Comparison of ENCODE assay signal across 8 cellular contexts in the genomic region with DNA sequence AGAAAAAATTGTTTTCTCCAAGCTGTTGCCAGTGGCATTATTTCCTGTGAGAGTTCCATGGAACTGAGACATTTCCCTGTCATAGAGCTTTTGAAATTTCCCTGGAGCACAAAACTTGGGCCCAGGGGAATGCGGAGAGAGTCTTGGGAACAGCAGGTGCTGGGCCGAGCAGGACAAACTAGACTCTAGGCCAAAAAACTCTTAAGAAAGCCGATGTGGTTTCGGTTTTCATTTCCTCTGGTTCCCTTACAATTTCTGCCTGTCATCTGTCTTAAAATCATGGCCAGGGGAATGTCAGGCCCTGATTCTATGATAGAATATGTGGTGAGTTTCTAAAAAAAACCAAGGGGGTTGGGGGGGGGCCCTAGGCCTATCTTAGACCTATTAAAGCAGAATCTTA. TPM values are rescaled to one million over a fixed set of nuclear protein-coding genes. Genes with fewer than 3 reads are reported as not detected.
A peak's percentile ranks its signal among the peaks of the same experiment; 100 is the strongest.
DNase-seq lines count a peak whose midpoint lies in the region; ATAC-seq, FAIRE-seq and TF ChIP-seq lines count a peak whose summit lies in the region.

No MANE protein-coding gene starts in this region.

- ATAC-seq in stimulated activated naive CD8-positive, alpha-beta T cell treated with anti-CD3 and anti-CD28 coated beads, Interleukin-15, Interleukin-2, amounts not matched to agents 100 U/mL and 50 U/mL, for 24 hours: no peak
- ATAC-seq in HG03159 (IDR thresholded peaks at IDR 0.05; ENCODE audit: unreplicated experiment): no peak

- H3K79me2 ChIP-seq in H9 (ENCODE audit: insufficient read depth, low read length): no peaks in the 10 kb centered on the region

- peaks cover 46% of the 10 kb centered on the region for H3K4me1 Mint-ChIP-seq in stimulated activated naive CD8-positive, alpha-beta T cell treated with anti-CD3 and anti-CD28 coated beads, Interleukin-15, Interleukin-2, amounts not matched to agents 100 ng/mL and 50 ng/mL, for 24 hours (ENCODE audit: low read depth)
- H3K4me1 Mint-ChIP-seq in activated CD4-positive, alpha-beta memory T cell treated with anti-CD3 and anti-CD28 coated beads, Interleukin-2, amount 10 ng/mL, durations not matched to agents 7 days and 5 days: peaks cover 56% of the 10 kb centered on the region
- H3K4me1 Mint-ChIP-seq in H9: peaks cover 6 to 10% of the 10 kb centered on the region in 2 experiments; a peak in 3 of 4 replicates

- H2BK120ac ChIP-seq in H9 (ENCODE audit: low read depth, low read length, poor library complexity, severe bottlenecking): no peak overlapping the region

- no peak overlapping the region for H4K91ac ChIP-seq in H9 (ENCODE audit: insufficient read length, low read depth, low read length)

- no peaks in the 10 kb centered on the region for H3K9me3 Mint-ChIP-seq in stimulated activated naive CD8-positive, alpha-beta T cell treated with anti-CD3 and anti-CD28 coated beads, Interleukin-15, Interleukin-2, amounts not matched to agents 100 ng/mL and 50 ng/mL, for 24 hours
- H3K9me3 Mint-ChIP-seq in activated CD4-positive, alpha-beta memory T cell treated with anti-CD3 and anti-CD28 coated beads, Interleukin-2, amount 10 ng/mL, durations not matched to agents 7 days and 5 days: no peaks in the 10 kb centered on the region
- H3K9me3 Mint-ChIP-seq in H9: no peaks in the 10 kb centered on the region; a peak in 2 of 5 replicates

- no peak for TF ChIP-seq CTCF in kidney (IDR thresholded peaks at IDR 0.05; ENCODE audit: borderline replicate concordance, extremely low read depth, insufficient read depth)
- TF ChIP-seq CTCF in H9 (conservative IDR thresholded peaks at IDR 0.05): no peak

- peak overlapping the region; percentile 74 for H3K4me3 Mint-ChIP-seq in stimulated activated naive CD8-positive, alpha-beta T cell treated with anti-CD3 and anti-CD28 coated beads, Interleukin-15, Interleukin-2, amounts not matched to agents 100 ng/mL and 50 ng/mL, for 24 hours
- H3K4me3 Mint-ChIP-seq in activated CD4-positive, alpha-beta memory T cell treated with anti-CD3 and anti-CD28 coated beads, Interleukin-2, amount 10 ng/mL, durations not matched to agents 7 days and 5 days: peak overlapping the region; percentile 67
- H3K4me3 Mint-ChIP-seq in H9: no peak overlapping the region

- H3K79me1 ChIP-seq in H9 (ENCODE audit: insufficient read depth, low read depth, low read length, poor library complexity, severe bottlenecking): no peaks in the 10 kb centered on the region

- no peak overlapping the region for H4K5ac ChIP-seq in H9 (ENCODE audit: insufficient read length, low read depth, low read length)

- no peak overlapping the region for H2BK12ac ChIP-seq in H9 (ENCODE audit: insufficient read length, low read depth, low read length)

- H3K9ac ChIP-seq in kidney (ENCODE audit: low read length in 2 of 2): no peak overlapping the region
- no peak overlapping the region for H3K9ac ChIP-seq in H9 (ENCODE audit: extremely low read depth, insufficient read length, low read length)

- H3K27ac ChIP-seq in muscle layer of duodenum (ENCODE audit: low read length) (peak overlapping the region; percentile 84), kidney (ENCODE audit: low read depth in 2 of 2, low read length in 2 of 2) (peak overlapping the region in 1 of 2 donors; percentile 11), H9 (ENCODE audit: insufficient read length, low read depth, low read length) (no peak overlapping the region)

- no peak for DNase-seq in stimulated activated naive CD8-positive, alpha-beta T cell treated with anti-CD3 and anti-CD28 coated beads, Interleukin-15, Interleukin-2, amounts not matched to agents 100 U/mL and 50 U/mL, for 24 hours
- DNase-seq in activated CD4-positive, alpha-beta memory T cell treated with anti-CD3 and anti-CD28 coated beads, Interleukin-2, amount 10 ng/mL, durations not matched to agents 7 days and 5 days: no peak
- no peak for DNase-seq in kidney
- no peak for DNase-seq in AG20443 (ENCODE audit: low spot score)
- no peak for DNase-seq in H9

- POLR2A ChIA-PET in activated CD4-positive, alpha-beta memory T cell treated with anti-CD3 and anti-CD28 coated beads, Interleukin-2, amount 10 ng/mL, durations not matched to agents 7 days and 5 days (lab: Charles Lee): interaction anchor here (1.2 to 5.9 kb wide), 8 partner anchors 10 to 168 kb away, joined by 3 to 29 read pairs (median 6); a partner anchor contains a TSS

- H3K27me3 ChIP-seq in muscle layer of duodenum (ENCODE audit: low read depth, low read length): no peaks in the 10 kb centered on the region
- H3K27me3 ChIP-seq in H9 (ENCODE audit: insufficient read depth, low read length): no peaks in the 10 kb centered on the region

- no peaks in the 10 kb centered on the region for H3K9me3 ChIP-seq in muscle layer of duodenum (ENCODE audit: control insufficient read depth in 1 of 2, low read length in 2 of 2)
- no peaks in the 10 kb centered on the region for H3K9me3 ChIP-seq in kidney (ENCODE audit: control insufficient read depth in 1 of 2, low read length in 2 of 2)
- H3K9me3 ChIP-seq in H9 (ENCODE audit: control insufficient read depth, low read depth, low read length): no peaks in the 10 kb centered on the region

- H3K36me3 Mint-ChIP-seq in stimulated activated naive CD8-positive, alpha-beta T cell treated with anti-CD3 and anti-CD28 coated beads, Interleukin-15, Interleukin-2, amounts not matched to agents 100 ng/mL and 50 ng/mL, for 24 hours (ENCODE audit: low read depth): peaks cover 50% of the 10 kb centered on the region
- peaks cover 45% of the 10 kb centered on the region for H3K36me3 Mint-ChIP-seq in activated CD4-positive, alpha-beta memory T cell treated with anti-CD3 and anti-CD28 coated beads, Interleukin-2, amount 10 ng/mL, durations not matched to agents 7 days and 5 days (ENCODE audit: low read depth)
- peaks cover 9 to 33% (median 22%) of the 10 kb centered on the region in 3 experiments for H3K36me3 Mint-ChIP-seq in H9 (ENCODE audit: insufficient read depth in 1 of 3, low read depth in 3 of 3)

- intact Hi-C loops in kidney (cut with DNase I): no loop called here

- FAIRE-seq in kidney (lab: Jason Lieb, UNC): no peak

- CTCF ChIA-PET in activated CD4-positive, alpha-beta memory T cell treated with anti-CD3 and anti-CD28 coated beads, Interleukin-2, amount 10 ng/mL, durations not matched to agents 7 days and 5 days (lab: Charles Lee): interaction anchor here (0.8 to 1.9 kb wide), 6 partner anchors 22 to 329 kb away, joined by 3 to 12 read pairs (median 6); a partner anchor contains a TSS

- H3K4me2 ChIP-seq in H9 (ENCODE audit: insufficient read depth, insufficient read length, low read length): no peak overlapping the region

- H2BK20ac ChIP-seq in H9 (ENCODE audit: low read depth, low read length, poor library complexity, severe bottlenecking): no peak overlapping the region

- no peak overlapping the region for H4K8ac ChIP-seq in H9 (replicated peaks; ENCODE audit: insufficient read length, low read depth, low read length)

- H3K4me1 ChIP-seq in muscle layer of duodenum (ENCODE audit: control insufficient read depth in 1 of 2, insufficient read depth in 2 of 2, low read length in 2 of 2) (peaks cover 11 to 57% of the 10 kb centered on the region in 2 donors), kidney (ENCODE audit: control insufficient read depth in 1 of 2, insufficient read depth in 1 of 2, low read depth in 1 of 2, low read length in 2 of 2) (peaks cover 9 to 27% of the 10 kb centered on the region in 2 donors), H9 (ENCODE audit: insufficient read depth, low read length) (0 out of 2 replicates have a peak, but pooled peaks cover 2% of the 10 kb centered on the region)

- H3T11ph ChIP-seq in H9 (ENCODE audit: low read length): no peak overlapping the region

- H2AK5ac ChIP-seq in H9 (ENCODE audit: insufficient read length, low read length): no peak overlapping the region

- H3K23me2 ChIP-seq in H9 (ENCODE audit: insufficient read length, low read depth, low read length, poor library complexity, severe bottlenecking): peaks cover 6% of the 10 kb centered on the region

- H3K14ac ChIP-seq in H9 (ENCODE audit: insufficient read depth, low read length): no peak overlapping the region

- H3K4me3 ChIP-seq in muscle layer of duodenum (ENCODE audit: low read depth in 1 of 2, low read length in 2 of 2): peak overlapping the region in 1 of 2 donors; percentile 30
- no peak overlapping the region for H3K4me3 ChIP-seq in kidney (ENCODE audit: low read length in 2 of 2)

- H3K36me3 ChIP-seq in muscle layer of duodenum (ENCODE audit: control insufficient read depth in 1 of 2, insufficient read depth in 2 of 2, low read length in 2 of 2): peaks cover 24 to 32% of the 10 kb centered on the region in 2 donors
- H3K36me3 ChIP-seq in kidney (ENCODE audit: control insufficient read depth in 1 of 2, insufficient read depth in 2 of 2, low read length in 2 of 2): peaks cover 13 to 19% of the 10 kb centered on the region in 2 donors

- no CpG with 5 or more reads among the region's 4 CpGs for WGBS in H9 (ENCODE audit: extremely low coverage, insufficient read length, low lambda C conversion rate)

- H4K20me1 ChIP-seq in H9 (ENCODE audit: control insufficient read depth, insufficient read depth, insufficient read length): no peaks in the 10 kb centered on the region

- no peak overlapping the region for H3K4ac ChIP-seq in H9 (ENCODE audit: low read depth, low read length)

- H3K56ac ChIP-seq in H9 (ENCODE audit: insufficient read length, low read depth, low read length): no peak overlapping the region

- no peak overlapping the region for H2BK15ac ChIP-seq in H9 (ENCODE audit: low read depth, low read length)

- no peak overlapping the region for H2BK5ac ChIP-seq in H9 (ENCODE audit: insufficient read length, low read length)

- no peak overlapping the region for H3K18ac ChIP-seq in H9 (ENCODE audit: insufficient read length, low read depth, low read length)

- H3K27me3 Mint-ChIP-seq in stimulated activated naive CD8-positive, alpha-beta T cell treated with anti-CD3 and anti-CD28 coated beads, Interleukin-15, Interleukin-2, amounts not matched to agents 100 ng/mL and 50 ng/mL, for 24 hours: no peaks in the 10 kb centered on the region
- no peaks in the 10 kb centered on the region for H3K27me3 Mint-ChIP-seq in activated CD4-positive, alpha-beta memory T cell treated with anti-CD3 and anti-CD28 coated beads, Interleukin-2, amount 10 ng/mL, durations not matched to agents 7 days and 5 days
- no peaks in the 10 kb centered on the region for H3K27me3 Mint-ChIP-seq in H9 (ENCODE audit: low read depth)

- no peak overlapping the region for H3K23ac ChIP-seq in H9 (ENCODE audit: insufficient read length, low read depth, low read length)

- no peak overlapping the region for H2AFZ ChIP-seq in H9 (ENCODE audit: low read length)

- H3K27ac Mint-ChIP-seq in stimulated activated naive CD8-positive, alpha-beta T cell treated with anti-CD3 and anti-CD28 coated beads, Interleukin-15, Interleukin-2, amounts not matched to agents 100 ng/mL and 50 ng/mL, for 24 hours: peak overlapping the region; percentile 95
- peak overlapping the region; percentile 93 for H3K27ac Mint-ChIP-seq in activated CD4-positive, alpha-beta memory T cell treated with anti-CD3 and anti-CD28 coated beads, Interleukin-2, amount 10 ng/mL, durations not matched to agents 7 days and 5 days
- H3K27ac Mint-ChIP-seq in H9: no peak overlapping the region

RNA-seq across cellular contexts. Expression of a gene that starts 4.6 kb away (rescaled TPM):
- total RNA-seq in activated CD4-positive, alpha-beta memory T cell treated with anti-CD3 and anti-CD28 coated beads, Interleukin-2, amount 10 ng/mL, durations not matched to agents 7 days and 5 days: 10 to 100 TPM; 78.9 to 82.1 TPM
- total RNA-seq in kidney (89.9 TPM), H9 (2021) (92.0 and 92.3 TPM in 2 replicates)
- 71.2 TPM for polyA plus RNA-seq in kidney (ENCODE audit: insufficient read depth, low read depth, low replicate concordance)

RNA-seq across cellular contexts. Expression of a gene that starts 4.8 kb away (rescaled TPM):
- total RNA-seq in activated CD4-positive, alpha-beta memory T cell treated with anti-CD3 and anti-CD28 coated beads, Interleukin-2, amount 10 ng/mL, durations not matched to agents 7 days and 5 days: 10 to 100 TPM; 23.7 to 27.5 TPM
- total RNA-seq in kidney (33.9 TPM), H9 (2021) (23.8 and 23.9 TPM in 2 replicates)
- polyA plus RNA-seq in kidney (ENCODE audit: insufficient read depth, low read depth, low replicate concordance): 19.6 TPM

RNA-seq across cellular contexts. Expression of a gene that starts 11.9 kb away (rescaled TPM):
- 10 to 100 TPM; 37.4 to 38.3 TPM for total RNA-seq in activated CD4-positive, alpha-beta memory T cell treated with anti-CD3 and anti-CD28 coated beads, Interleukin-2, amount 10 ng/mL, durations not matched to agents 7 days and 5 days
- total RNA-seq in kidney (31.3 TPM), H9 (2021) (49.3 and 54.0 TPM in 2 replicates)
- 52.4 TPM for polyA plus RNA-seq in kidney (ENCODE audit: insufficient read depth, low read depth, low replicate concordance)

RNA-seq across cellular contexts. Expression of a gene that starts 21.7 kb away (rescaled TPM):
- total RNA-seq in activated CD4-positive, alpha-beta memory T cell treated with anti-CD3 and anti-CD28 coated beads, Interleukin-2, amount 10 ng/mL, durations not matched to agents 7 days and 5 days: 10 to 100 TPM in 1 of 2 experiments, 1 to 10 TPM in 1; 8.0 to 11.6 TPM
- total RNA-seq in kidney: 22.6 TPM
- polyA plus RNA-seq in kidney (ENCODE audit: insufficient read depth, low read depth, low replicate concordance): 48.8 TPM
- 7.7 and 10.1 TPM in 2 replicates for total RNA-seq in H9 (2021)

Comparison
In these comparisons a context has a peak if more than half of its experiments do, and no peak if none do; other contexts are left out.
1. H3K27ac Mint-ChIP-seq: peak in stimulated activated naive CD8-positive, alpha-beta T cell treated with anti-CD3 and anti-CD28 coated beads, Interleukin-15, Interleukin-2, amounts not matched to agents 100 ng/mL and 50 ng/mL, for 24 hours (single experiment) and activated CD4-positive, alpha-beta memory T cell treated with anti-CD3 and anti-CD28 coated beads, Interleukin-2, amount 10 ng/mL, durations not matched to agents 7 days and 5 days (single experiment); none in H9 (0 of 3).
2. H3K4me3 Mint-ChIP-seq: peak in stimulated activated naive CD8-positive, alpha-beta T cell treated with anti-CD3 and anti-CD28 coated beads, Interleukin-15, Interleukin-2, amounts not matched to agents 100 ng/mL and 50 ng/mL, for 24 hours (single experiment) and activated CD4-positive, alpha-beta memory T cell treated with anti-CD3 and anti-CD28 coated beads, Interleukin-2, amount 10 ng/mL, durations not matched to agents 7 days and 5 days (single experiment); none in H9 (0 of 2).